ENCODE assay signal across 2 cellular contexts in the genomic region with DNA sequence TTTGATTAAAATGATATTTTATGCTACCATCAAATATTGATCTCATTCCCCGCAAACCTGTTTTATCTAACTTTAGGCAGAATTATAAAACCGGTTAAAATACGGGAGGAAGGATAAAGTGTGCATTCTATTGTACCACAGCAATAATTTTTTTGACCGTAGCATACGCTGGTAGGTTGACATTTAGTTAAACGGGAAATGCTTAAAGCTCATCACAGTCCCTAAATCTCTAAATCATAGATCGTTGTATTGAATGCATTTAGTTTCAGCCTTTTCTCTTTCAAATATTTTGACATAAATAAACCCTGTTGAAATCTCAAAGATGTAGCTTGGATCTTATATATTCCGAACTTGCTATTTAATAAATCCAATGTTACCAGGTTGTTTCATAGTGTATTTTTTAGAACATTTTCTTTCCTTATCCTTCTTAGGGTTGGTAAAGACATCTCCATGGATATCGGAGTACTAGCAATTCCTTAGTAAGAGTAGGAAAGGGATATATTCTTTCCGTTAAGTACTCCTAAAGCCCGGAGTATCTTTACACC.
TF ChIP-seq lines count a peak whose summit lies in the region.

No MANE protein-coding gene starts in this region.

TF ChIP-seq in liver, 16 proteins besides CTCF, POLR2A, EP300 and RAD21:
- no peak for TF ChIP-seq RXRA (IDR thresholded peaks at IDR 0.05)
- TF ChIP-seq GABPA (IDR thresholded peaks at IDR 0.05 in 1 of 2, conservative IDR thresholded peaks at IDR 0.05 in 1 of 2) = no peak
- TF ChIP-seq HNF4G (IDR thresholded peaks at IDR 0.05) = no peak
- no peak for TF ChIP-seq TAF1 (conservative IDR thresholded peaks at IDR 0.05)
- TF ChIP-seq, protein P1, sequence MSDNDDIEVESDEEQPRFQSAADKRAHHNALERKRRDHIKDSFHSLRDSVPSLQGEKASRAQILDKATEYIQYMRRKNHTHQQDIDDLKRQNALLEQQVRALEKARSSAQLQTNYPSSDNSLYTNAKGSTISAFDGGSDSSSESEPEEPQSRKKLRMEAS (IDR thresholded peaks at IDR 0.05) = no peak
- no peak for TF ChIP-seq HNF4A (conservative IDR thresholded peaks at IDR 0.05)
- no peak for TF ChIP-seq YY1 (IDR thresholded peaks at IDR 0.05)
- TF ChIP-seq, protein P2, sequence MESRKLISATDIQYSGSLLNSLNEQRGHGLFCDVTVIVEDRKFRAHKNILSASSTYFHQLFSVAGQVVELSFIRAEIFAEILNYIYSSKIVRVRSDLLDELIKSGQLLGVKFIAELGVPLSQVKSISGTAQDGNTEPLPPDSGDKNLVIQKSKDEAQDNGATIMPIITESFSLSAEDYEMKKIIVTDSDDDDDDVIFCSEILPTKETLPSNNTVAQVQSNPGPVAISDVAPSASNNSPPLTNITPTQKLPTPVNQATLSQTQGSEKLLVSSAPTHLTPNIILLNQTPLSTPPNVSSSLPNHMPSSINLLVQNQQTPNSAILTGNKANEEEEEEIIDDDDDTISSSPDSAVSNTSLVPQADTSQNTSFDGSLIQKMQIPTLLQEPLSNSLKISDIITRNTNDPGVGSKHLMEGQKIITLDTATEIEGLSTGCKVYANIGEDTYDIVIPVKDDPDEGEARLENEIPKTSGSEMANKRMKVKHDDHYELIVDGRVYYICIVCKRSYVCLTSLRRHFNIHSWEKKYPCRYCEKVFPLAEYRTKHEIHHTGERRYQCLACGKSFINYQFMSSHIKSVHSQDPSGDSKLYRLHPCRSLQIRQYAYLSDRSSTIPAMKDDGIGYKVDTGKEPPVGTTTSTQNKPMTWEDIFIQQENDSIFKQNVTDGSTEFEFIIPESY (IDR thresholded peaks at IDR 0.05) = no peak
- TF ChIP-seq NR2F2 (IDR thresholded peaks at IDR 0.05) = no peak
- TF ChIP-seq EGR1 (IDR thresholded peaks at IDR 0.05; ENCODE audit: low read depth in 2 of 2) = no peak
- TF ChIP-seq, protein P3, sequence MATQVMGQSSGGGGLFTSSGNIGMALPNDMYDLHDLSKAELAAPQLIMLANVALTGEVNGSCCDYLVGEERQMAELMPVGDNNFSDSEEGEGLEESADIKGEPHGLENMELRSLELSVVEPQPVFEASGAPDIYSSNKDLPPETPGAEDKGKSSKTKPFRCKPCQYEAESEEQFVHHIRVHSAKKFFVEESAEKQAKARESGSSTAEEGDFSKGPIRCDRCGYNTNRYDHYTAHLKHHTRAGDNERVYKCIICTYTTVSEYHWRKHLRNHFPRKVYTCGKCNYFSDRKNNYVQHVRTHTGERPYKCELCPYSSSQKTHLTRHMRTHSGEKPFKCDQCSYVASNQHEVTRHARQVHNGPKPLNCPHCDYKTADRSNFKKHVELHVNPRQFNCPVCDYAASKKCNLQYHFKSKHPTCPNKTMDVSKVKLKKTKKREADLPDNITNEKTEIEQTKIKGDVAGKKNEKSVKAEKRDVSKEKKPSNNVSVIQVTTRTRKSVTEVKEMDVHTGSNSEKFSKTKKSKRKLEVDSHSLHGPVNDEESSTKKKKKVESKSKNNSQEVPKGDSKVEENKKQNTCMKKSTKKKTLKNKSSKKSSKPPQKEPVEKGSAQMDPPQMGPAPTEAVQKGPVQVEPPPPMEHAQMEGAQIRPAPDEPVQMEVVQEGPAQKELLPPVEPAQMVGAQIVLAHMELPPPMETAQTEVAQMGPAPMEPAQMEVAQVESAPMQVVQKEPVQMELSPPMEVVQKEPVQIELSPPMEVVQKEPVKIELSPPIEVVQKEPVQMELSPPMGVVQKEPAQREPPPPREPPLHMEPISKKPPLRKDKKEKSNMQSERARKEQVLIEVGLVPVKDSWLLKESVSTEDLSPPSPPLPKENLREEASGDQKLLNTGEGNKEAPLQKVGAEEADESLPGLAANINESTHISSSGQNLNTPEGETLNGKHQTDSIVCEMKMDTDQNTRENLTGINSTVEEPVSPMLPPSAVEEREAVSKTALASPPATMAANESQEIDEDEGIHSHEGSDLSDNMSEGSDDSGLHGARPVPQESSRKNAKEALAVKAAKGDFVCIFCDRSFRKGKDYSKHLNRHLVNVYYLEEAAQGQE (IDR thresholded peaks at IDR 0.05) = no peak
- TF ChIP-seq SP1 (IDR thresholded peaks at IDR 0.05) = no peak
- TF ChIP-seq FOXA1 (IDR thresholded peaks at IDR 0.05) = no peak
- no peak for TF ChIP-seq JUND (IDR thresholded peaks at IDR 0.05)
- TF ChIP-seq, protein P4, sequence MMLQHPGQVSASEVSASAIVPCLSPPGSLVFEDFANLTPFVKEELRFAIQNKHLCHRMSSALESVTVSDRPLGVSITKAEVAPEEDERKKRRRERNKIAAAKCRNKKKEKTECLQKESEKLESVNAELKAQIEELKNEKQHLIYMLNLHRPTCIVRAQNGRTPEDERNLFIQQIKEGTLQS (IDR thresholded peaks at IDR 0.05) = no peak

TF ChIP-seq in HepG2, 621 proteins besides CTCF, POLR2A, EP300 and RAD21:
- TF ChIP-seq SNAI1 (CRISPR knock-in tag; IDR thresholded peaks at IDR 0.05; ENCODE audit: borderline replicate concordance) (no peak), ZFP37 (CRISPR knock-in tag; IDR thresholded peaks at IDR 0.05; ENCODE audit: borderline replicate concordance) (no peak), RFXAP (CRISPR knock-in tag; IDR thresholded peaks at IDR 0.05; ENCODE audit: borderline replicate concordance) (no peak), MTF2 (CRISPR knock-in tag; IDR thresholded peaks at IDR 0.05; ENCODE audit: borderline replicate concordance) (no peak), FIP1L1 (IDR thresholded peaks at IDR 0.05; ENCODE audit: borderline replicate concordance, insufficient read depth, low read depth, low read length) (no peak)
- TF ChIP-seq, protein P5, sequence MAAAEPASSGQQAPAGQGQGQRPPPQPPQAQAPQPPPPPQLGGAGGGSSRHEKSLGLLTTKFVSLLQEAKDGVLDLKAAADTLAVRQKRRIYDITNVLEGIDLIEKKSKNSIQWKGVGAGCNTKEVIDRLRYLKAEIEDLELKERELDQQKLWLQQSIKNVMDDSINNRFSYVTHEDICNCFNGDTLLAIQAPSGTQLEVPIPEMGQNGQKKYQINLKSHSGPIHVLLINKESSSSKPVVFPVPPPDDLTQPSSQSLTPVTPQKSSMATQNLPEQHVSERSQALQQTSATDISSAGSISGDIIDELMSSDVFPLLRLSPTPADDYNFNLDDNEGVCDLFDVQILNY (CRISPR knock-in tag; conservative IDR thresholded peaks at IDR 0.05) = no peak
- TF ChIP-seq, protein P6, sequence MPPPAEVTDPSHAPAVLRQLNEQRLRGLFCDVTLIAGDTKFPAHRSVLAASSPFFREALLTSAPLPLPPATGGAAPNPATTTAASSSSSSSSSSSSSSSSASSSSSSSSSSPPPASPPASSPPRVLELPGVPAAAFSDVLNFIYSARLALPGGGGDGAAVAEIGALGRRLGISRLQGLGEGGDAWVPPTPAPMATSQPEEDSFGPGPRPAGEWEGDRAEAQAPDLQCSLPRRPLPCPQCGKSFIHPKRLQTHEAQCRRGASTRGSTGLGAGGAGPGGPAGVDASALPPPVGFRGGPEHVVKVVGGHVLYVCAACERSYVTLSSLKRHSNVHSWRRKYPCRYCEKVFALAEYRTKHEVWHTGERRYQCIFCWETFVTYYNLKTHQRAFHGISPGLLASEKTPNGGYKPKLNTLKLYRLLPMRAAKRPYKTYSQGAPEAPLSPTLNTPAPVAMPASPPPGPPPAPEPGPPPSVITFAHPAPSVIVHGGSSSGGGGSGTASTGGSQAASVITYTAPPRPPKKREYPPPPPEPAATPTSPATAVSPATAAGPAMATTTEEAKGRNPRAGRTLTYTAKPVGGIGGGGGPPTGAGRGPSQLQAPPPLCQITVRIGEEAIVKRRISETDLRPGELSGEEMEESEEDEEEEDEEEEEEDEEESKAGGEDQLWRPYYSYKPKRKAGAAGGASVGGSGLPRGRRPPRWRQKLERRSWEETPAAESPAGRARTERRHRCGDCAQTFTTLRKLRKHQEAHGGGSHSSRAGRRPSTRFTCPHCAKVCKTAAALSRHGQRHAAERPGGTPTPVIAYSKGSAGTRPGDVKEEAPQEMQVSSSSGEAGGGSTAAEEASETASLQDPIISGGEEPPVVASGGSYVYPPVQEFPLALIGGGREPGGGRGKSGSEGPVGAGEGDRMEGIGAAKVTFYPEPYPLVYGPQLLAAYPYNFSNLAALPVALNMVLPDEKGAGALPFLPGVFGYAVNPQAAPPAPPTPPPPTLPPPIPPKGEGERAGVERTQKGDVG (CRISPR knock-in tag; IDR thresholded peaks at IDR 0.05; ENCODE audit: borderline replicate concordance) = no peak
TF ChIP-seq in HepG2: peak in this region for 0.
